10 cellular contexts compared by ENCODE assay signal in the genomic region with DNA sequence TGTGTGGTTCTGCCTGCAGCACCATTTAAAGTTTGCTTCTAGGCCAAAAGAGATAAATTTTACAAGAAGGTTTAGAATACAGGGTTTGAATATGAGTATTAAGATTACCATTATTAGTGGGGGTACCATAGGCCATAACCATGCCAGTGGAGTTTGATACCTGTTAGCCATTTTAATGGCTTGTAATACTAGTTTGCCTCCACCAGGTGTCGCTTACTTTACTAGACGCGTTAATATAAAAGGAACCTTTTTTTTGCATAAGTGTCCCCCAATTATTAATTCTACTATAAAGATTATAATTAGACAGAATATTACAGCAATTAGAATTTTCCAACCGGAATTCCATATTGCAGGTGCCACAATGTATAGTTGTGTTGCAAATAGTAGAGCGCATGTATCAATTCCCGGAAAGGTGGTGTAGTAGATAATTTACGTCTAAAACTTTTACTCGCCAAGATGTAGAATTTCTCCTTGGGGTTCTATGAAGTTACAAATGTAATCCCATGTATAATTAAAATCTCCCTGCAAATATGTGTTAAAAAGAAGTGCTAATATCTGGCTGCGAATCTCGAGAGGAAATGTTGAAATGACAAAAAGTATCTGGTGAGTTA. TPM values are rescaled to one million over a fixed set of nuclear protein-coding genes. Genes with fewer than 3 reads are reported as not detected.
DNase-seq lines count a peak whose midpoint lies in the region; ATAC-seq and TF ChIP-seq lines count a peak whose summit lies in the region.
"Had no signal": no experiment of that assay in that cellular context is flagged by ENCODE, and none has a peak within 500 bp of the region (broad histone marks: within the 10 kb centered on the region; RNA-seq: fewer than 3 reads in every experiment).

No MANE protein-coding gene starts in this region.

- no peak overlapping the region for H3K27ac Mint-ChIP-seq in WTC11
- H3K27ac Mint-ChIP-seq: dendritic cell treated with granulocyte-macrophage colony-stimulating factor and Interleukin-4, amounts not matched to agents 40 ng/mL and 50 ng/mL, for 4 days had no signal

- no peak overlapping the region for H3K4me2 ChIP-seq in IMR-90 (ENCODE audit: low read depth, low read length)

- no peaks in the 10 kb centered on the region for H3K27me3 Mint-ChIP-seq in WTC11 (ENCODE audit: low read depth)

- no peak for TF ChIP-seq RAD21 in IMR-90 (IDR thresholded peaks at IDR 0.05; ENCODE audit: low read length)

- no peak overlapping the region for H2BK5ac ChIP-seq in IMR-90 (ENCODE audit: low read depth, low read length, poor library complexity, severe bottlenecking)

- no peaks in the 10 kb centered on the region for H3K79me1 ChIP-seq in IMR-90 (ENCODE audit: low read depth in 1 of 2, low read length in 2 of 2)

- H3K9me3 ChIP-seq in IMR-90 (ENCODE audit: control insufficient read depth, insufficient read depth, low read length) = peaks cover 4% of the 10 kb centered on the region; the same call in 1 of the 2 replicates
- H3K9me3 ChIP-seq in esophagus muscularis mucosa = no peaks in the 10 kb centered on the region

- H2BK20ac ChIP-seq in IMR-90 (ENCODE audit: low read depth, low read length) = no peak overlapping the region

- DNase-seq in D341Med (ENCODE audit: low spot score) = peak; percentile 32
- no peak for DNase-seq in IMR-90
- DNase-seq in WTC11 (ENCODE audit: low spot score) = no peak
- DNase-seq in lung microvascular endothelial cell (ENCODE audit: low read depth in 2 of 2) = peak; percentile 33 to 37
- DNase-seq in NCI-H1105 treated with DMSO at 0.1 percent for 48 hours (lab: John Stamatoyannopoulos, UW) = no peak
- DNase-seq in central memory CD4-positive, alpha-beta T cell = no peak
- no peak for DNase-seq in NCI-H187 treated with DMSO at 0.1 percent for 48 hours (lab: John Stamatoyannopoulos, UW)
- no peak for DNase-seq in esophagus muscularis mucosa (ENCODE audit: extremely low spot score)

- H4K20me1 ChIP-seq in IMR-90 (ENCODE audit: insufficient read depth, low read length) = no peaks in the 10 kb centered on the region

- intact Hi-C loops in IMR-90 (cut with micrococcal nuclease) (no loop called here), esophagus muscularis mucosa (cut with DNase I) (no loop called here)

- no peak overlapping the region for H3K56ac ChIP-seq in IMR-90 (ENCODE audit: extremely low read depth, insufficient read depth, low read length)

- H3K4me1 ChIP-seq in IMR-90 (ENCODE audit: control insufficient read depth, insufficient read depth, low read length) = no peaks in the 10 kb centered on the region
- H3K4me1 ChIP-seq in esophagus muscularis mucosa = no peaks in the 10 kb centered on the region

- POLR2A ChIA-PET in IMR-90 (lab: Charles Lee; ENCODE audit: unreplicated experiment) (no interaction called here), WTC11 (lab: Charles Lee) (no interaction called here)

- no peak overlapping the region for H4K8ac ChIP-seq in IMR-90 (ENCODE audit: low read depth in 2 of 2, low read length in 2 of 2)

- H2AK5ac ChIP-seq in IMR-90 (ENCODE audit: low read depth, low read length) = no peak overlapping the region

- H3K23ac ChIP-seq in IMR-90 (ENCODE audit: low read depth, low read length) = no peak overlapping the region

- ATAC-seq in IMR-90 (ENCODE audit: low read depth) (no peak), WTC11 (no peak; the same call in 1 of the 2 replicates)

- dilution Hi-C loops in IMR-90 (cut with HindIII; ENCODE audit: low sequenced_read_pairs, unreplicated experiment) = no loop called here

- H3K4ac ChIP-seq in IMR-90 (ENCODE audit: low read depth, low read length) = no peak overlapping the region

- H2BK15ac ChIP-seq in IMR-90 (ENCODE audit: low read depth, low read length) = no peak overlapping the region

- no peak overlapping the region for H3K14ac ChIP-seq in IMR-90 (replicated peaks; ENCODE audit: low read depth, low read length)

- no peak overlapping the region for H3K9ac ChIP-seq in IMR-90 (ENCODE audit: low read depth, low read length)

- CTCF ChIA-PET in IMR-90 (lab: Yijun Ruan, JAX) = no interaction called here
- CTCF ChIA-PET in WTC11 (lab: Charles Lee) = interaction anchor here (0.8 to 7.0 kb wide), 12 partner anchors 9 to 413 kb away, joined by 3 to 70 read pairs (median 6); a partner anchor contains a TSS

- H3K4me3 ChIP-seq in IMR-90 (ENCODE audit: insufficient read depth, low read depth, low read length) (no peak overlapping the region), esophagus muscularis mucosa (no peak overlapping the region)

- H3K36me3 Mint-ChIP-seq in WTC11 = no peaks in the 10 kb centered on the region

- H4K5ac ChIP-seq in IMR-90 (ENCODE audit: low read depth, low read length) = no peak overlapping the region

- H3K18ac ChIP-seq in IMR-90 (ENCODE audit: low read depth, low read length) = no peak overlapping the region

- no peak for TF ChIP-seq POLR2A in IMR-90 (IDR thresholded peaks at IDR 0.05; ENCODE audit: low read depth, low read length)
- no peak for TF ChIP-seq POLR2A in esophagus muscularis mucosa (IDR thresholded peaks at IDR 0.05; ENCODE audit: low read depth)

- peak; percentile 39 for TF ChIP-seq CTCF in IMR-90 (conservative IDR thresholded peaks at IDR 0.05; ENCODE audit: low read depth, low read length)
- TF ChIP-seq CTCF in WTC11 (IDR thresholded peaks at IDR 0.05) = peak; percentile 58
- peak in 1 of 3 experiments; percentile 40 for TF ChIP-seq CTCF in esophagus muscularis mucosa (IDR thresholded peaks at IDR 0.05)

- H2BK120ac ChIP-seq in IMR-90 (ENCODE audit: low read depth, low read length) = no peak overlapping the region

- no peak overlapping the region for H2AFZ ChIP-seq in IMR-90 (replicated peaks; ENCODE audit: low read length, poor library complexity)

- no peak overlapping the region for H2AK9ac ChIP-seq in IMR-90 (replicated peaks; ENCODE audit: low read depth, low read length, poor library complexity)

- H3K9me3 Mint-ChIP-seq in WTC11 = no peaks in the 10 kb centered on the region
- H3K9me3 Mint-ChIP-seq: dendritic cell treated with granulocyte-macrophage colony-stimulating factor and Interleukin-4, amounts not matched to agents 40 ng/mL and 50 ng/mL, for 4 days had no signal

- no peak overlapping the region for H4K91ac ChIP-seq in IMR-90 (ENCODE audit: insufficient read depth, low read depth, low read length)

- in situ Hi-C loops in IMR-90 (cut with MboI; ENCODE audit: low sequenced_read_pairs) = no loop called here

- H3K27ac ChIP-seq in IMR-90 (ENCODE audit: insufficient read depth, low read length) = no peak overlapping the region
- H3K27ac ChIP-seq in esophagus muscularis mucosa (replicated peaks in 1 of 4) = no peak overlapping the region

- H3K9me1 ChIP-seq in IMR-90 (ENCODE audit: insufficient read depth, low read length) = no peaks in the 10 kb centered on the region

- TF ChIP-seq EP300 in esophagus muscularis mucosa (IDR thresholded peaks at IDR 0.05) = no peak

- WGBS in IMR-90 (ENCODE audit: extremely low coverage in 2 of 2, insufficient read length in 1 of 2), 2 experiments = no CpG with 5 or more reads among the region's 10 CpGs
- 72% methylated on average over 10 of the region's 10 CpGs for WGBS in esophagus muscularis mucosa

- no TSS peak for BruUV-seq in IMR-90 (replicated peaks; lab: Mats Ljungman, UMichigan)

- H3K36me3 ChIP-seq in IMR-90 (ENCODE audit: control insufficient read depth, insufficient read depth, low read length) (no peaks in the 10 kb centered on the region), esophagus muscularis mucosa (no peaks in the 10 kb centered on the region)

- H3K27me3 ChIP-seq in IMR-90 (ENCODE audit: control insufficient read depth, insufficient read depth, low read length) (no peaks in the 10 kb centered on the region), esophagus muscularis mucosa (peaks cover 0 to 9% (median 0%) of the 10 kb centered on the region in 4 donors)

- H3K4me3 Mint-ChIP-seq in WTC11 = no peak overlapping the region
- H3K4me3 Mint-ChIP-seq: dendritic cell treated with granulocyte-macrophage colony-stimulating factor and Interleukin-4, amounts not matched to agents 40 ng/mL and 50 ng/mL, for 4 days had no signal

- peaks cover 20% of the 10 kb centered on the region for H3K4me1 Mint-ChIP-seq in WTC11

TF ChIP-seq in IMR-90, 13 proteins besides CTCF, POLR2A, EP300 and RAD21:
- TF ChIP-seq MAZ (IDR thresholded peaks at IDR 0.05; ENCODE audit: borderline replicate concordance, low read depth, low read length) = no peak

RNA-seq across cellular contexts. Expression of a gene that starts 16.1 kb away (rescaled TPM):
- not detected in 2 replicates for total RNA-seq in IMR-90 (2012; rRNA removed)
- polyA plus RNA-seq in IMR-90 (2012; rRNA removed) = not detected in 2 replicates
- polyA plus RNA-seq in IMR-90 (2012; cell fraction: cytosol; rRNA removed) = not detected in 2 replicates
- polyA plus RNA-seq in IMR-90 (2012; cell fraction: nucleus; rRNA removed; ENCODE audit: low replicate concordance) = not detected in 2 replicates
- not detected in 3 replicates for total RNA-seq in WTC11 (2021)
- not detected in 2 replicates for total RNA-seq in lung microvascular endothelial cell
- total RNA-seq in esophagus muscularis mucosa = not detected
- total RNA-seq: skeletal muscle tissue had no signal

RNA-seq across cellular contexts. Expression of a gene that starts 35.1 kb away (rescaled TPM):
- not detected in 2 replicates for total RNA-seq in IMR-90 (2012; rRNA removed)
- not detected in 2 replicates for polyA plus RNA-seq in IMR-90 (2012; rRNA removed)
- polyA plus RNA-seq in IMR-90 (2012; cell fraction: cytosol; rRNA removed) = not detected in 2 replicates
- polyA plus RNA-seq in IMR-90 (2012; cell fraction: nucleus; rRNA removed; ENCODE audit: low replicate concordance) = not detected in 2 replicates
- 0.25 to 0.46 TPM (median 0.31 TPM) in 3 replicates for total RNA-seq in WTC11 (2021)
- not detected in 2 replicates for total RNA-seq in lung microvascular endothelial cell
- total RNA-seq in esophagus muscularis mucosa = 10 to 100 TPM; 20.3 to 30.7 (median 25.6) TPM

RNA-seq across cellular contexts. Expression of a gene that starts 53.1 kb away (rescaled TPM):
- total RNA-seq in IMR-90 (2012; rRNA removed) (not detected in 2 replicates), WTC11 (2021) (0.07 TPM in 1 of 3 replicates, not detected in the others), lung microvascular endothelial cell (not detected in 2 replicates), esophagus muscularis mucosa (1 to 10 TPM; 1.6 to 3.7 (median 2.2) TPM)
- polyA plus RNA-seq in IMR-90 (2012; rRNA removed) = not detected in 2 replicates
- not detected in 2 replicates for polyA plus RNA-seq in IMR-90 (2012; cell fraction: cytosol; rRNA removed)
- not detected in 2 replicates for polyA plus RNA-seq in IMR-90 (2012; cell fraction: nucleus; rRNA removed; ENCODE audit: low replicate concordance)

Comparison
In these comparisons a context has a peak if more than half of its experiments do, and no peak if none do; other contexts are left out.
1. DNase-seq: peak in D341Med (single experiment) and lung microvascular endothelial cell (2 of 2); none in IMR-90 (single experiment), WTC11 (single experiment), NCI-H1105 treated with DMSO at 0.1 percent for 48 hours (single experiment), central memory CD4-positive, alpha-beta T cell (single experiment), NCI-H187 treated with DMSO at 0.1 percent for 48 hours (single experiment) and esophagus muscularis mucosa (single experiment).
2. RNA of a gene that starts 35.1 kb away (total RNA-seq): 20.3 to 30.7 TPM in esophagus muscularis mucosa; 0.25 to 0.46 TPM in WTC11, not detected in IMR-90 and not detected in lung microvascular endothelial cell; every median in the first group is over 10 times any median in the second.